ENCODE assay signal across 19 cellular contexts in the genomic region with DNA sequence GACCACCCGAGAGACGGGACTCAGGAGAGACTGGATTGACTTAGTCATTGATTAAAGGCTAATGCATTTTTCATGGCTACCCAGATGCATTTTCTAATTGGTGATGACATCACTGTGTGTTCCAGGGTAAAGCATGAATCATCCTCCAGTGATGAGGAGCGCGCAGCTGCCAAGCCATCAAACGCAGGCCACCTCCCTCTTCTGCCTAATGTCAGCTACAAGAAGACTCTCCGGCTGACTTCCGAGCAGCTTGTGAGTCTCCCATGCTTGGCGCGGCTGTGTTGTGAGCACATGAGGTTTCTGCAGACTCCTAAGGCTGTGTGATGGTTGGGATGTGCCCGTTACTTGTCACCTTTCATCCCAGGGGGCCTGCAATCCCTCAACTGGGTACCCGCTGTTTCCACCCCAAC. TPM values are rescaled to one million over a fixed set of nuclear protein-coding genes. Genes with fewer than 3 reads are reported as not detected.
DNase-seq lines count a peak whose midpoint lies in the region; ATAC-seq, FAIRE-seq and TF ChIP-seq lines count a peak whose summit lies in the region.
"Had no signal": no experiment of that assay in that cellular context is flagged by ENCODE, and none has a peak within 500 bp of the region (broad histone marks: within the 10 kb centered on the region; RNA-seq: fewer than 3 reads in every experiment).

No MANE protein-coding gene starts in this region.

- H3K56ac ChIP-seq in H9 (ENCODE audit: insufficient read length, low read depth, low read length) = no peak overlapping the region

- no peaks in the 10 kb centered on the region for H4K20me1 ChIP-seq in HepG2 (ENCODE audit: insufficient read depth, low read length)
- no peaks in the 10 kb centered on the region for H4K20me1 ChIP-seq in H9 (ENCODE audit: control insufficient read depth, insufficient read depth, insufficient read length)

- H3K4me2 ChIP-seq in HepG2 (ENCODE audit: low read depth, low read length) (no peak overlapping the region), H9 (ENCODE audit: insufficient read depth, insufficient read length, low read length) (no peak overlapping the region)

- H3K4me1 ChIP-seq in HepG2 (ENCODE audit: insufficient read depth, low read length) = no peaks in the 10 kb centered on the region
- H3K4me1 ChIP-seq in right lobe of liver = no peaks in the 10 kb centered on the region
- no peaks in the 10 kb centered on the region for H3K4me1 ChIP-seq in vagina
- no peaks in the 10 kb centered on the region for H3K4me1 ChIP-seq in H9 (ENCODE audit: insufficient read depth, low read length)
- H3K4me1 ChIP-seq: breast epithelium, gastroesophageal sphincter had no signal

- no peak for FAIRE-seq in HepG2 (lab: Jason Lieb, UNC)
- FAIRE-seq: GM12878 had no signal

- TF ChIP-seq CTCF in HepG2 (CRISPR knock-in tag; IDR thresholded peaks at IDR 0.05) (no peak), right lobe of liver (IDR thresholded peaks at IDR 0.05) (no peak), cardiac fibroblast (IDR thresholded peaks at IDR 0.05; ENCODE audit: low read depth, low read length) (no peak), vagina (IDR thresholded peaks at IDR 0.05) (no peak), H9 (conservative IDR thresholded peaks at IDR 0.05) (no peak)

- H3K36me3 ChIP-seq in HepG2 (replicated peaks in 1 of 2; ENCODE audit: control insufficient read depth in 1 of 2, insufficient read depth in 2 of 2, low read length in 2 of 2) (peaks cover 12 to 41% of the 10 kb centered on the region in 2 experiments; a peak in 4 of 5 replicates), right lobe of liver (peaks cover 0 to 75% (median 33%) of the 10 kb centered on the region in 4 donors), vagina (peaks cover 0 to 53% of the 10 kb centered on the region in 2 donors)

- H3K23ac ChIP-seq in H9 (ENCODE audit: insufficient read length, low read depth, low read length) = no peak overlapping the region

- H3K18ac ChIP-seq in H9 (ENCODE audit: insufficient read length, low read depth, low read length) = no peak overlapping the region

- H3K27ac Mint-ChIP-seq in activated CD4-positive, alpha-beta T cell treated with anti-CD3 and anti-CD28 coated beads, Interleukin-2, amount 10 ng/mL, durations not matched to agents 7 days and 5 days = no peak overlapping the region
- H3K27ac Mint-ChIP-seq in H9 = peak overlapping the region in 1 of 3 experiments; percentile 13; a peak in 1 of 7 replicates
- H3K27ac Mint-ChIP-seq: activated naive CD4-positive, alpha-beta T cell treated with anti-CD3 and anti-CD28 coated beads for 36 hours; nephron progenitor cell; WTC11 had no signal

- no peak overlapping the region for H4K8ac ChIP-seq in H9 (replicated peaks; ENCODE audit: insufficient read length, low read depth, low read length)

- peaks cover 9% of the 10 kb centered on the region for H3K4me1 Mint-ChIP-seq in activated CD4-positive, alpha-beta T cell treated with anti-CD3 and anti-CD28 coated beads, Interleukin-2, amount 10 ng/mL, durations not matched to agents 7 days and 5 days
- no peaks in the 10 kb centered on the region for H3K4me1 Mint-ChIP-seq in H9
- H3K4me1 Mint-ChIP-seq: WTC11 had no signal

- no peaks in the 10 kb centered on the region for H3K23me2 ChIP-seq in H9 (ENCODE audit: insufficient read length, low read depth, low read length, poor library complexity, severe bottlenecking)

- H2BK15ac ChIP-seq in H9 (ENCODE audit: low read depth, low read length) = no peak overlapping the region

- WGBS in HepG2 (ENCODE audit: low lambda C conversion rate) = 94% methylated on average over 11 of the region's 11 CpGs
- WGBS in right lobe of liver (ENCODE audit: insufficient coverage, low coverage, low lambda C conversion rate, missing lambda C conversion rate) = 90% methylated on average over 2 of the region's 11 CpGs
- no CpG with 5 or more reads among the region's 11 CpGs for WGBS in H9 (ENCODE audit: extremely low coverage, insufficient read length, low lambda C conversion rate)

- H3K27me3 Mint-ChIP-seq in activated CD4-positive, alpha-beta T cell treated with anti-CD3 and anti-CD28 coated beads, Interleukin-2, amount 10 ng/mL, durations not matched to agents 7 days and 5 days = no peaks in the 10 kb centered on the region
- no peaks in the 10 kb centered on the region for H3K27me3 Mint-ChIP-seq in H9 (ENCODE audit: low read depth)

- intact Hi-C loops in HepG2 (cut with micrococcal nuclease; ENCODE audit: unreplicated experiment) = no loop called here
- intact Hi-C loops in right lobe of liver (cut with DNase I) = no loop called here
- intact Hi-C loops in vagina (cut with DNase I) = no loop called here

- H3K14ac ChIP-seq in H9 (ENCODE audit: insufficient read depth, low read length) = no peak overlapping the region

- no peaks in the 10 kb centered on the region for H3K27me3 ChIP-seq in HepG2 (ENCODE audit: control insufficient read depth in 1 of 2, insufficient read depth in 2 of 2, low read length in 2 of 2)
- no peaks in the 10 kb centered on the region for H3K27me3 ChIP-seq in right lobe of liver
- H3K27me3 ChIP-seq in vagina = no peaks in the 10 kb centered on the region
- no peaks in the 10 kb centered on the region for H3K27me3 ChIP-seq in H9 (ENCODE audit: insufficient read depth, low read length)
- H3K27me3 ChIP-seq: breast epithelium, gastroesophageal sphincter had no signal

- no peaks in the 10 kb centered on the region for H3K79me1 ChIP-seq in H9 (ENCODE audit: insufficient read depth, low read depth, low read length, poor library complexity, severe bottlenecking)

- H3K79me2 ChIP-seq in HepG2 (ENCODE audit: insufficient read depth, low read length) (no peaks in the 10 kb centered on the region), H9 (ENCODE audit: insufficient read depth, low read length) (no peaks in the 10 kb centered on the region)

- no peak overlapping the region for H3K4ac ChIP-seq in H9 (ENCODE audit: low read depth, low read length)

- TF ChIP-seq EP300 in HepG2 (IDR thresholded peaks at IDR 0.05; ENCODE audit: low read depth in 2 of 2, low read length in 2 of 2) (no peak), HepG2 (CRISPR knock-in tag; IDR thresholded peaks at IDR 0.05; ENCODE audit: borderline replicate concordance) (no peak)

- H3K9ac ChIP-seq in HepG2 (ENCODE audit: insufficient read depth, low read depth, low read length) = no peak overlapping the region
- H3K9ac ChIP-seq in H9 (ENCODE audit: extremely low read depth, insufficient read length, low read length) = no peak overlapping the region

- CTCF ChIA-PET in HepG2 (lab: Yijun Ruan, JAX; ENCODE audit: low intra/inter-chr PET ratio, low total read pairs) = no interaction called here
- CTCF ChIA-PET in activated CD4-positive, alpha-beta T cell treated with anti-CD3 and anti-CD28 coated beads, Interleukin-2, amount 10 ng/mL, durations not matched to agents 7 days and 5 days (lab: Charles Lee) = interaction anchor here (1.2 kb wide), 1 partner anchor 18 kb away, joined by 3 read pairs; no protein-coding TSS in a partner anchor

- peaks cover 75% of the 10 kb centered on the region for H3K36me3 Mint-ChIP-seq in activated CD4-positive, alpha-beta T cell treated with anti-CD3 and anti-CD28 coated beads, Interleukin-2, amount 10 ng/mL, durations not matched to agents 7 days and 5 days (ENCODE audit: low read depth)
- peaks cover 18 to 29% (median 28%) of the 10 kb centered on the region in 3 experiments; a peak in 6 of 7 replicates for H3K36me3 Mint-ChIP-seq in H9 (ENCODE audit: insufficient read depth in 1 of 3, low read depth in 3 of 3)

- no peak overlapping the region for H2AK5ac ChIP-seq in H9 (ENCODE audit: insufficient read length, low read length)

- BruUV-seq in HepG2 (replicated peaks; lab: Mats Ljungman, UMichigan) = no TSS peak

- POLR2A ChIA-PET in HepG2 (lab: Yijun Ruan, JAX) = no interaction called here
- POLR2A ChIA-PET in activated CD4-positive, alpha-beta T cell treated with anti-CD3 and anti-CD28 coated beads, Interleukin-2, amount 10 ng/mL, durations not matched to agents 7 days and 5 days (lab: Charles Lee) = no interaction called here

- H3K9me3 ChIP-seq in HepG2 (ENCODE audit: low read length) (no peaks in the 10 kb centered on the region), right lobe of liver (no peaks in the 10 kb centered on the region), vagina (no peaks in the 10 kb centered on the region), H9 (ENCODE audit: control insufficient read depth, low read depth, low read length) (no peaks in the 10 kb centered on the region)
- H3K9me3 ChIP-seq: breast epithelium, gastroesophageal sphincter had no signal

- no peak overlapping the region for H2BK5ac ChIP-seq in H9 (ENCODE audit: insufficient read length, low read length)

- no peak overlapping the region for H3K27ac ChIP-seq in HepG2 (ENCODE audit: extremely low read length, insufficient read depth, low read length)
- no peak overlapping the region for H3K27ac ChIP-seq in right lobe of liver
- no peak overlapping the region for H3K27ac ChIP-seq in vagina
- H3K27ac ChIP-seq in H9 (ENCODE audit: insufficient read length, low read depth, low read length) = no peak overlapping the region
- H3K27ac ChIP-seq: breast epithelium, gastroesophageal sphincter had no signal

- no peak overlapping the region for H3K4me3 Mint-ChIP-seq in activated CD4-positive, alpha-beta T cell treated with anti-CD3 and anti-CD28 coated beads, Interleukin-2, amount 10 ng/mL, durations not matched to agents 7 days and 5 days
- no peak overlapping the region for H3K4me3 Mint-ChIP-seq in H9
- H3K4me3 Mint-ChIP-seq: activated naive CD4-positive, alpha-beta T cell treated with anti-CD3 and anti-CD28 coated beads for 36 hours; nephron progenitor cell; WTC11 had no signal

- no peak overlapping the region for H2AFZ ChIP-seq in HepG2 (ENCODE audit: low read length)
- H2AFZ ChIP-seq in H9 (ENCODE audit: low read length) = no peak overlapping the region

- DNase-seq in HepG2 (ENCODE audit: low spot score) (no peak), right lobe of liver (no peak), cardiac fibroblast (ENCODE audit: low read depth in 2 of 2) (peak; percentile 62 to 71), iris pigment epithelial cell (ENCODE audit: low read depth) (peak; percentile 73), vagina (ENCODE audit: extremely low spot score in 2 of 2) (peak; percentile 81 to 84), H9 (no peak)
- no peak for DNase-seq in activated CD4-positive, alpha-beta T cell treated with anti-CD3 and anti-CD28 coated beads, Interleukin-2, amount 10 ng/mL, durations not matched to agents 7 days and 5 days
- DNase-seq in stimulated activated CD4-positive, alpha-beta T cell treated with anti-CD3 and anti-CD28 coated beads, Interleukin-2, amount 100 ng/mL, for 48 hours = no peak
- DNase-seq: activated naive CD4-positive, alpha-beta T cell treated with anti-CD3 and anti-CD28 coated beads for 36 hours; effector CD8-positive, alpha-beta T cell; NCI-H1417 treated with DMSO at 0.1 percent for 48 hours; NCI-H2171 treated with DMSO at 0.1 percent for 48 hours; nephron progenitor cell; T-helper 1 cell had no signal

- ATAC-seq in HepG2 = no peak
- no peak for ATAC-seq in right lobe of liver
- ATAC-seq: gastroesophageal sphincter, GM12878, WTC11 had no signal

- H3K4me3 ChIP-seq in HepG2 (replicated peaks in 1 of 3; ENCODE audit: insufficient read depth in 1 of 3, low read depth in 2 of 3, low read length in 3 of 3) = no peak overlapping the region
- no peak overlapping the region for H3K4me3 ChIP-seq in right lobe of liver
- no peak overlapping the region for H3K4me3 ChIP-seq in cardiac fibroblast (replicated peaks in 1 of 2; ENCODE audit: low read depth in 2 of 2, low read length in 2 of 2)
- no peak overlapping the region for H3K4me3 ChIP-seq in vagina
- H3K4me3 ChIP-seq: breast epithelium, gastroesophageal sphincter, GM12878, lung had no signal

- H4K5ac ChIP-seq in H9 (ENCODE audit: insufficient read length, low read depth, low read length) = no peak overlapping the region

- TF ChIP-seq RAD21 in HepG2 (CRISPR knock-in tag; IDR thresholded peaks at IDR 0.05) = no peak

- H2BK120ac ChIP-seq in H9 (ENCODE audit: low read depth, low read length, poor library complexity, severe bottlenecking) = no peak overlapping the region

- H3T11ph ChIP-seq in H9 (ENCODE audit: low read length) = no peak overlapping the region

- H2BK12ac ChIP-seq in H9 (ENCODE audit: insufficient read length, low read depth, low read length) = no peak overlapping the region

- H3K9me3 Mint-ChIP-seq in activated CD4-positive, alpha-beta T cell treated with anti-CD3 and anti-CD28 coated beads, Interleukin-2, amount 10 ng/mL, durations not matched to agents 7 days and 5 days = no peaks in the 10 kb centered on the region
- no peaks in the 10 kb centered on the region for H3K9me3 Mint-ChIP-seq in H9
- H3K9me3 Mint-ChIP-seq: activated naive CD4-positive, alpha-beta T cell treated with anti-CD3 and anti-CD28 coated beads for 36 hours; nephron progenitor cell; WTC11 had no signal

- H2BK20ac ChIP-seq in H9 (ENCODE audit: low read depth, low read length, poor library complexity, severe bottlenecking) = no peak overlapping the region

- H4K91ac ChIP-seq in H9 (ENCODE audit: insufficient read length, low read depth, low read length) = no peak overlapping the region

- in situ Hi-C loops in HepG2 (cut with HindIII; ENCODE audit: extremely low pct_ligation_motif_present, low pct_unique_long_range_greater_than_20kb) = no loop called here

- no peak for TF ChIP-seq POLR2A in HepG2 (IDR thresholded peaks at IDR 0.05; ENCODE audit: insufficient read depth in 1 of 2, low read depth in 2 of 2, low read length in 2 of 2)
- no peak for TF ChIP-seq POLR2A in right lobe of liver (IDR thresholded peaks at IDR 0.05)
- TF ChIP-seq POLR2A in vagina (IDR thresholded peaks at IDR 0.05) = no peak

RNA-seq across cellular contexts. Expression of gene LPIN1, which starts 56.4 kb away (rescaled TPM):
- 6.6 and 9.7 TPM in 2 replicates for total RNA-seq in HepG2 (2016; rRNA removed; fragmentation: Illumina TruSeq; extraction: Trizol)
- 7.3 TPM in 2 replicates for total RNA-seq in HepG2 (2016; cell fraction: cytosol; rRNA removed; fragmentation: Illumina TruSeq; extraction: Trizol; ENCODE audit: low read depth)
- total RNA-seq in HepG2 (2016; cell fraction: insoluble cytoplasmic fraction; rRNA removed; fragmentation: Illumina TruSeq; extraction: Trizol) = 6.5 and 9.8 TPM in 2 replicates
- 2.9 and 3.2 TPM in 2 replicates for total RNA-seq in HepG2 (2016; cell fraction: membrane; rRNA removed; fragmentation: Illumina TruSeq; extraction: Trizol)
- total RNA-seq in HepG2 (2016; cell fraction: nucleus; rRNA removed; fragmentation: Illumina TruSeq; extraction: Trizol) = 12.8 and 16.9 TPM in 2 replicates
- polyA plus RNA-seq in HepG2 (2011; rRNA removed) = 19.4 and 23.4 TPM in 2 replicates
- polyA plus RNA-seq in HepG2 (2011; cell fraction: cytosol; rRNA removed) = 8.3 and 10.4 TPM in 2 replicates
- polyA plus RNA-seq in HepG2 (2011; cell fraction: nucleus; rRNA removed) = 25.2 and 33.5 TPM in 2 replicates
- 11.7 and 14.4 TPM in 2 replicates for polyA plus RNA-seq in HepG2 (2012)
- polyA plus RNA-seq in HepG2 (2016; cell fraction: cytosol; fragmentation: Illumina TruSeq; extraction: Trizol; ENCODE audit: low read depth) = 0.68 and 1.0 TPM in 2 replicates
- 5.6 and 6.7 TPM in 2 replicates for polyA plus RNA-seq in HepG2 (2016; cell fraction: insoluble cytoplasmic fraction; fragmentation: Illumina TruSeq; extraction: Trizol; ENCODE audit: low read depth)
- 1.1 and 1.5 TPM in 2 replicates for polyA plus RNA-seq in HepG2 (2016; cell fraction: membrane; fragmentation: Illumina TruSeq; extraction: Trizol; ENCODE audit: low read depth)
- polyA plus RNA-seq in HepG2 (2016; cell fraction: nucleus; fragmentation: Illumina TruSeq; extraction: Trizol; ENCODE audit: insufficient read depth, low read depth) = 28.2 and 32.3 TPM in 2 replicates
- 10.2 and 31.2 TPM in 2 replicates for polyA minus RNA-seq in HepG2 (2011; rRNA and poly(A)+ RNA removed; ENCODE audit: low replicate concordance)
- 5.0 and 9.9 TPM in 2 replicates for polyA minus RNA-seq in HepG2 (2011; cell fraction: cytosol; rRNA and poly(A)+ RNA removed)
- 33.9 and 53.5 TPM in 2 replicates for polyA minus RNA-seq in HepG2 (2011; cell fraction: nucleus; rRNA and poly(A)+ RNA removed)
- total RNA-seq in right lobe of liver = 10 to 100 TPM; 17.3 to 58.7 (median 29.1) TPM
- total RNA-seq in vagina = 67.5 TPM
- total RNA-seq in activated CD4-positive, alpha-beta T cell treated with anti-CD3 and anti-CD28 coated beads, Interleukin-2, amount 10 ng/mL, durations not matched to agents 7 days and 5 days = 10 to 100 TPM; 58.9 to 62.2 TPM
- total RNA-seq in H9 (2021) = 3.6 and 4.4 TPM in 2 replicates

Comparison
In these comparisons a context has a peak if more than half of its experiments do, and no peak if none do; other contexts are left out.
1. DNase-seq: peak in cardiac fibroblast (2 of 2), iris pigment epithelial cell (single experiment) and vagina (2 of 2); none in HepG2 (single experiment), right lobe of liver (0 of 3), activated CD4-positive, alpha-beta T cell treated with anti-CD3 and anti-CD28 coated beads, Interleukin-2, amount 10 ng/mL, durations not matched to agents 7 days and 5 days (single experiment), stimulated activated CD4-positive, alpha-beta T cell treated with anti-CD3 and anti-CD28 coated beads, Interleukin-2, amount 100 ng/mL, for 48 hours (0 of 2) and H9 (single experiment).